ENCODE assay signal across 1 cellular context in genomic region chr18:13597068-13597467, GRCh38.
TF ChIP-seq lines count a peak whose summit lies in the region.

No MANE protein-coding gene starts in this region.

TF ChIP-seq in HEK293, 187 proteins besides CTCF, POLR2A, EP300 and RAD21 (continued from another document):
- no peak for TF ChIP-seq ZNF302 (tag by site-specific recombination; IDR thresholded peaks at IDR 0.05; ENCODE audit: low read depth)
- TF ChIP-seq ZNF776 (tag by site-specific recombination; IDR thresholded peaks at IDR 0.05; ENCODE audit: borderline replicate concordance), result 0 out of 2 replicates have a peak, but pooled peaks have one; percentile 21
- TF ChIP-seq TSHZ1 (tag by site-specific recombination; IDR thresholded peaks at IDR 0.05; ENCODE audit: borderline replicate concordance), result no peak
- TF ChIP-seq ZBTB8A (tag by site-specific recombination; IDR thresholded peaks at IDR 0.05), result no peak
